9 cellular contexts compared by ENCODE assay signal in the genomic region with DNA sequence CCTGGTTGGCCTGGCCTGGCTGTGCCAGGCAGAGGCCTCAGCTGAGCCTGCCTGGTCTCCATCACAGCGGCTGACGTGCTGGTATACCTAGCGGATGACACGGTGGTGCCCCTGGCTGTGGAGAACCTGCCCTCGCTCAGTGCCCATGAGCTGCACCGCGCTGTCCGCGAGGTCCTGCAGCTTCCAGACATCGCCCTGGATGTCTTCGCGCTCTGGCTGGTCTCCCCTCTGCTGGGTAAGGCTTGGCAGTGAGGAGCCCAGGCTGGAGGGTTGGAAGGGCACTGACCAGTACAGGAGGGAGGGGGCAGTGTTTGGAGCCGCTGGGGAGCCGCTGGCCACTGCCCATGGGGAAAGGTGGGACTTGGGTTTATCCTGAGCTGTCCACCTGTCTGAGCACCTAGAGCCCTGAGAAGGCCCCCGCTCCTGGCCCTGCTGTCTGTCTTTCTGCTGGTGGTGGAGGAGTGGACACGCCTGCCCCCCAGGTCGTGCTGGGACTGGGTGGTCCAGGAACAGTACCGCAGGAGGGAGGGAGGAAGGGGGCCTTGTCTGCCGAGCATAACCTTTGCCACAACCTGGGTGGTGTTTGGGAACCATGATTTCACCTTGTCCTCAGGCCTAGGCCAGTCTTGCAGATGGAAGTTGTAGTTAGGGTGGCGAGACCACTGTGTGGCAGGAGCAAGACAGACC. TPM values are rescaled to one million over a fixed set of nuclear protein-coding genes. Genes with fewer than 3 reads are reported as not detected.
A peak's percentile ranks its signal among the peaks of the same experiment; 100 is the strongest.
DNase-seq lines count a peak whose midpoint lies in the region; ATAC-seq, FAIRE-seq and TF ChIP-seq lines count a peak whose summit lies in the region.
"Had no signal": no experiment of that assay in that cellular context is flagged by ENCODE, and none has a peak within 500 bp of the region (broad histone marks: within the 10 kb centered on the region; RNA-seq: fewer than 3 reads in every experiment).

No MANE protein-coding gene starts in this region.

- H3K9ac ChIP-seq in kidney (ENCODE audit: low read length in 2 of 2) (no peak overlapping the region), subcutaneous abdominal adipose tissue (ENCODE audit: low read length in 5 of 5) (peak overlapping the region in 3 of 5 donors; percentile 12 to 53 (median 39))

- H3K9me3 ChIP-seq in kidney (ENCODE audit: control insufficient read depth in 1 of 2, low read length in 2 of 2): no peaks in the 10 kb centered on the region
- H3K9me3 ChIP-seq in subcutaneous abdominal adipose tissue (ENCODE audit: control insufficient read depth in 5 of 5, low read length in 5 of 5): no peaks in the 10 kb centered on the region

- peaks cover 0 to 6% (median 0%) of the 10 kb centered on the region in 5 donors for H3K27me3 ChIP-seq in subcutaneous abdominal adipose tissue (ENCODE audit: control insufficient read depth in 5 of 5, insufficient read depth in 4 of 5, low read length in 5 of 5)

- H3K36me3 ChIP-seq in kidney (ENCODE audit: control insufficient read depth in 1 of 2, insufficient read depth in 2 of 2, low read length in 2 of 2): peaks cover 2 to 3% of the 10 kb centered on the region in 2 donors
- H3K36me3 ChIP-seq in subcutaneous abdominal adipose tissue (ENCODE audit: control insufficient read depth in 5 of 5, insufficient read depth in 5 of 5, low read length in 5 of 5): peaks cover 0 to 45% (median 23%) of the 10 kb centered on the region in 5 donors

- TF ChIP-seq CTCF in kidney (IDR thresholded peaks at IDR 0.05; ENCODE audit: borderline replicate concordance, extremely low read depth, insufficient read depth): no peak

- no peak overlapping the region for H3K4me3 ChIP-seq in kidney (ENCODE audit: low read length in 2 of 2)
- H3K4me3 ChIP-seq in subcutaneous abdominal adipose tissue (ENCODE audit: low read depth in 1 of 5, low read length in 5 of 5): peak overlapping the region in 1 of 5 donors; percentile 40

- peak overlapping the region; percentile 35 for H3K4me3 Mint-ChIP-seq in activated CD4-positive, alpha-beta T cell treated with anti-CD3 and anti-CD28 coated beads, Interleukin-2, amount 10 ng/mL, durations not matched to agents 7 days and 5 days
- H3K4me3 Mint-ChIP-seq in activated naive CD8-positive, alpha-beta T cell treated with anti-CD3 and anti-CD28 coated beads, Interleukin-2, amount 10 ng/mL, durations not matched to agents 7 days and 5 days: peak overlapping the region; percentile 62

- no peak for FAIRE-seq in kidney (lab: Jason Lieb, UNC)

- peak overlapping the region; percentile 57 for H3K27ac Mint-ChIP-seq in activated CD4-positive, alpha-beta T cell treated with anti-CD3 and anti-CD28 coated beads, Interleukin-2, amount 10 ng/mL, durations not matched to agents 7 days and 5 days
- H3K27ac Mint-ChIP-seq in activated naive CD8-positive, alpha-beta T cell treated with anti-CD3 and anti-CD28 coated beads, Interleukin-2, amount 10 ng/mL, durations not matched to agents 7 days and 5 days: peak overlapping the region; percentile 46

- H3K4me1 ChIP-seq in kidney (ENCODE audit: control insufficient read depth in 1 of 2, insufficient read depth in 1 of 2, low read depth in 1 of 2, low read length in 2 of 2): peaks cover 21 to 42% of the 10 kb centered on the region in 2 donors
- H3K4me1 ChIP-seq in subcutaneous abdominal adipose tissue (ENCODE audit: control insufficient read depth in 5 of 5, insufficient read depth in 5 of 5, low read length in 5 of 5): peaks cover 23 to 87% (median 78%) of the 10 kb centered on the region in 5 donors

- intact Hi-C loops in kidney (cut with DNase I): no loop called here

- POLR2A ChIA-PET in activated CD4-positive, alpha-beta T cell treated with anti-CD3 and anti-CD28 coated beads, Interleukin-2, amount 10 ng/mL, durations not matched to agents 7 days and 5 days (lab: Charles Lee): no interaction called here
- POLR2A ChIA-PET in activated naive CD8-positive, alpha-beta T cell treated with anti-CD3 and anti-CD28 coated beads, Interleukin-2, amount 10 ng/mL, durations not matched to agents 7 days and 5 days (lab: Charles Lee): interaction anchor here (1.6 to 11.5 kb wide), 4 partner anchors 11 to 109 kb away, joined by 4 to 129 read pairs (median 18); a partner anchor contains a TSS

- no peaks in the 10 kb centered on the region for H3K9me3 Mint-ChIP-seq in activated CD4-positive, alpha-beta T cell treated with anti-CD3 and anti-CD28 coated beads, Interleukin-2, amount 10 ng/mL, durations not matched to agents 7 days and 5 days
- no peaks in the 10 kb centered on the region for H3K9me3 Mint-ChIP-seq in activated naive CD8-positive, alpha-beta T cell treated with anti-CD3 and anti-CD28 coated beads, Interleukin-2, amount 10 ng/mL, durations not matched to agents 7 days and 5 days

- CTCF ChIA-PET in activated CD4-positive, alpha-beta T cell treated with anti-CD3 and anti-CD28 coated beads, Interleukin-2, amount 10 ng/mL, durations not matched to agents 7 days and 5 days (lab: Charles Lee): interaction anchor here (0.6 to 1.0 kb wide), 2 partner anchors 60 to 424 kb away, joined by 3 to 4 read pairs; no protein-coding TSS in a partner anchor

- peaks cover 27% of the 10 kb centered on the region for H3K36me3 Mint-ChIP-seq in activated CD4-positive, alpha-beta T cell treated with anti-CD3 and anti-CD28 coated beads, Interleukin-2, amount 10 ng/mL, durations not matched to agents 7 days and 5 days (ENCODE audit: low read depth)
- peaks cover 13% of the 10 kb centered on the region for H3K36me3 Mint-ChIP-seq in activated naive CD8-positive, alpha-beta T cell treated with anti-CD3 and anti-CD28 coated beads, Interleukin-2, amount 10 ng/mL, durations not matched to agents 7 days and 5 days

- DNase-seq in activated CD4-positive, alpha-beta T cell treated with anti-CD3 and anti-CD28 coated beads, Interleukin-2, amount 10 ng/mL, durations not matched to agents 7 days and 5 days: no peak
- DNase-seq in activated CD4-positive, alpha-beta T cell treated with anti-CD3 and anti-CD28 coated beads for 1 hour: no peak
- no peak for DNase-seq in activated naive CD8-positive, alpha-beta T cell treated with anti-CD3 and anti-CD28 coated beads, Interleukin-2, amount 10 ng/mL, durations not matched to agents 7 days and 5 days
- DNase-seq in kidney: peak; percentile 71
- DNase-seq in SKM-1 treated with dmso at 0.1 percent for 144 hours (lab: John Stamatoyannopoulos, UW; ENCODE audit: unreplicated experiment): no peak
- DNase-seq in OCI-M1 (lab: John Stamatoyannopoulos, UW): no peak
- DNase-seq: stimulated activated naive CD4-positive, alpha-beta T cell had no signal

- ATAC-seq in activated naive CD8-positive, alpha-beta T cell treated with anti-CD3 and anti-CD28 coated beads, Interleukin-2, amount 10 ng/mL, durations not matched to agents 7 days and 5 days (ENCODE audit: low read depth): no peak
- ATAC-seq in HG03521 (IDR thresholded peaks at IDR 0.05; ENCODE audit: unreplicated experiment): no peak

- H3K27ac ChIP-seq in kidney (ENCODE audit: low read depth in 2 of 2, low read length in 2 of 2): peak overlapping the region in 1 of 2 donors; percentile 76
- H3K27ac ChIP-seq in subcutaneous abdominal adipose tissue (ENCODE audit: low read depth, low read length): peak overlapping the region; percentile 74

- H3K4me1 Mint-ChIP-seq in activated CD4-positive, alpha-beta T cell treated with anti-CD3 and anti-CD28 coated beads, Interleukin-2, amount 10 ng/mL, durations not matched to agents 7 days and 5 days: peaks cover 53% of the 10 kb centered on the region
- peaks cover 40% of the 10 kb centered on the region for H3K4me1 Mint-ChIP-seq in activated naive CD8-positive, alpha-beta T cell treated with anti-CD3 and anti-CD28 coated beads, Interleukin-2, amount 10 ng/mL, durations not matched to agents 7 days and 5 days

- H3K27me3 Mint-ChIP-seq in activated CD4-positive, alpha-beta T cell treated with anti-CD3 and anti-CD28 coated beads, Interleukin-2, amount 10 ng/mL, durations not matched to agents 7 days and 5 days: no peaks in the 10 kb centered on the region
- no peaks in the 10 kb centered on the region for H3K27me3 Mint-ChIP-seq in activated naive CD8-positive, alpha-beta T cell treated with anti-CD3 and anti-CD28 coated beads, Interleukin-2, amount 10 ng/mL, durations not matched to agents 7 days and 5 days

RNA-seq across cellular contexts. Expression of a gene that starts 3.0 kb away (rescaled TPM):
- total RNA-seq in activated CD4-positive, alpha-beta T cell treated with anti-CD3 and anti-CD28 coated beads, Interleukin-2, amount 10 ng/mL, durations not matched to agents 7 days and 5 days: 10 to 100 TPM; 49.5 to 52.1 TPM
- 10 to 100 TPM; 51.5 to 55.4 TPM for total RNA-seq in activated naive CD8-positive, alpha-beta T cell treated with anti-CD3 and anti-CD28 coated beads, Interleukin-2, amount 10 ng/mL, durations not matched to agents 7 days and 5 days
- total RNA-seq in kidney: 41.3 TPM
- 9.4 TPM for polyA plus RNA-seq in kidney (ENCODE audit: insufficient read depth, low read depth, low replicate concordance)

RNA-seq across cellular contexts. Expression of a gene that starts 7.0 kb away (rescaled TPM):
- total RNA-seq in activated CD4-positive, alpha-beta T cell treated with anti-CD3 and anti-CD28 coated beads, Interleukin-2, amount 10 ng/mL, durations not matched to agents 7 days and 5 days: 10 to 100 TPM; 40.9 TPM
- 10 to 100 TPM; 25.5 to 29.6 TPM for total RNA-seq in activated naive CD8-positive, alpha-beta T cell treated with anti-CD3 and anti-CD28 coated beads, Interleukin-2, amount 10 ng/mL, durations not matched to agents 7 days and 5 days
- total RNA-seq in kidney: 14.7 TPM
- polyA plus RNA-seq in kidney (ENCODE audit: insufficient read depth, low read depth, low replicate concordance): 4.1 TPM

RNA-seq across cellular contexts. Expression of a gene that starts 33.2 kb away (rescaled TPM):
- 100 to 1,000 TPM; 463 to 610 TPM for total RNA-seq in activated CD4-positive, alpha-beta T cell treated with anti-CD3 and anti-CD28 coated beads, Interleukin-2, amount 10 ng/mL, durations not matched to agents 7 days and 5 days
- total RNA-seq in activated naive CD8-positive, alpha-beta T cell treated with anti-CD3 and anti-CD28 coated beads, Interleukin-2, amount 10 ng/mL, durations not matched to agents 7 days and 5 days: 100 to 1,000 TPM; 402 to 407 TPM
- total RNA-seq in kidney: 1,006 TPM
- 595 TPM for polyA plus RNA-seq in kidney (ENCODE audit: insufficient read depth, low read depth, low replicate concordance)

RNA-seq across cellular contexts. Expression of a gene that starts 34.9 kb away (rescaled TPM):
- total RNA-seq in activated CD4-positive, alpha-beta T cell treated with anti-CD3 and anti-CD28 coated beads, Interleukin-2, amount 10 ng/mL, durations not matched to agents 7 days and 5 days: under 1 TPM; 0.42 to 0.79 TPM
- 1 to 10 TPM in 1 of 2 experiments, under 1 TPM in 1; 0.97 to 1.2 TPM for total RNA-seq in activated naive CD8-positive, alpha-beta T cell treated with anti-CD3 and anti-CD28 coated beads, Interleukin-2, amount 10 ng/mL, durations not matched to agents 7 days and 5 days
- 0.19 TPM for total RNA-seq in kidney
- polyA plus RNA-seq in kidney (ENCODE audit: insufficient read depth, low read depth, low replicate concordance): 0.95 TPM

RNA-seq across cellular contexts. Expression of a gene that starts 55.8 kb away (rescaled TPM):
- total RNA-seq in activated CD4-positive, alpha-beta T cell treated with anti-CD3 and anti-CD28 coated beads, Interleukin-2, amount 10 ng/mL, durations not matched to agents 7 days and 5 days: 10 to 100 TPM; 61.1 to 75.6 TPM
- total RNA-seq in activated naive CD8-positive, alpha-beta T cell treated with anti-CD3 and anti-CD28 coated beads, Interleukin-2, amount 10 ng/mL, durations not matched to agents 7 days and 5 days: 10 to 100 TPM; 80.2 to 82.7 TPM
- 58.5 TPM for total RNA-seq in kidney
- polyA plus RNA-seq in kidney (ENCODE audit: insufficient read depth, low read depth, low replicate concordance): 25.9 TPM

Comparison
In these comparisons a context has a peak if more than half of its experiments do, and no peak if none do; other contexts are left out.
1. H3K9ac ChIP-seq: peak in subcutaneous abdominal adipose tissue (3 of 5); none in kidney (0 of 2).